24 cellular contexts compared by ENCODE assay signal in genomic region chr6:11750682-11751081, GRCh38. TPM values are rescaled to one million over a fixed set of nuclear protein-coding genes. Genes with fewer than 3 reads are reported as not detected.
A peak's percentile ranks its signal among the peaks of the same experiment; 100 is the strongest.
DNase-seq lines count a peak whose midpoint lies in the region; ATAC-seq, FAIRE-seq and TF ChIP-seq lines count a peak whose summit lies in the region.
"Had no signal": no experiment of that assay in that cellular context is flagged by ENCODE, and none has a peak within 500 bp of the region (broad histone marks: within the 10 kb centered on the region; RNA-seq: fewer than 3 reads in every experiment).

No MANE protein-coding gene starts in this region.

- H3K4me1 ChIP-seq in liver (ENCODE audit: control insufficient read depth in 4 of 4, insufficient read depth in 4 of 4, low read length in 3 of 4) (peaks cover 4 to 12% (median 7%) of the 10 kb centered on the region in 4 donors), HepG2 (ENCODE audit: insufficient read depth, low read length) (no peaks in the 10 kb centered on the region), right lobe of liver (peaks cover 0 to 24% (median 6%) of the 10 kb centered on the region in 4 donors), sigmoid colon (no peaks in the 10 kb centered on the region)
- H3K4me1 ChIP-seq: SJCRH30 had no signal

- no peaks in the 10 kb centered on the region for H4K20me1 ChIP-seq in HepG2 (ENCODE audit: insufficient read depth, low read length)
- H4K20me1 ChIP-seq: BLaER1 treated with 17β-estradiol and CSF1 and Interleukin-3, amounts not matched to agents 10 nM and 100 nM had no signal

- POLR2A ChIA-PET in HepG2 (lab: Yijun Ruan, JAX) = no interaction called here

- TF ChIP-seq RAD21 in liver (IDR thresholded peaks at IDR 0.05) = peak; percentile 30 to 48
- no peak for TF ChIP-seq RAD21 in HepG2 (CRISPR knock-in tag; IDR thresholded peaks at IDR 0.05)

- ATAC-seq in HepG2 = no peak
- ATAC-seq in right lobe of liver = peak; percentile 74 to 96 (median 84)
- ATAC-seq: CD8-positive, alpha-beta T cell had no signal

- intact Hi-C loops in HepG2 (cut with micrococcal nuclease; ENCODE audit: unreplicated experiment) = no loop called here
- intact Hi-C loops in right lobe of liver (cut with DNase I) = no loop called here
- intact Hi-C loops in sigmoid colon (cut with DNase I) = no loop called here

- BruUV-seq in HepG2 (replicated peaks; lab: Mats Ljungman, UMichigan) = no TSS peak

- DNase-seq in HepG2 (ENCODE audit: low spot score) (no peak), choroid plexus epithelial cell (ENCODE audit: low read depth) (peak; percentile 67), right lobe of liver (peak in 1 of 3 donors; percentile 52), NCI-H2227 (lab: John Stamatoyannopoulos, UW; ENCODE audit: unreplicated experiment) (no peak), NOMO-1 treated with dmso at 0.1 percent for 144 hours (lab: John Stamatoyannopoulos, UW; ENCODE audit: unreplicated experiment) (no peak), NCI-H446 (lab: John Stamatoyannopoulos, UW) (no peak), sigmoid colon (no peak)
- DNase-seq: 8988T; Calu3; CD8-positive, alpha-beta T cell; GDM1; H7; KG1; NCI-H1092 treated with DMSO at 0.1 percent for 48 hours; NCI-H146; NCI-H2029; NCI-H226; NCI-H524; NCI-H82; SJCRH30 had no signal

- H3K4me2 ChIP-seq in HepG2 (ENCODE audit: low read depth, low read length) = no peak overlapping the region
- H3K4me2 ChIP-seq: BLaER1 treated with 17β-estradiol and CSF1 and Interleukin-3, amounts not matched to agents 10 nM and 100 nM had no signal

- CTCF ChIA-PET in HepG2 (lab: Yijun Ruan, JAX; ENCODE audit: low intra/inter-chr PET ratio, low total read pairs) = no interaction called here

- H2AFZ ChIP-seq in HepG2 (ENCODE audit: low read length) = no peak overlapping the region

- in situ Hi-C loops in HepG2 (cut with HindIII; ENCODE audit: extremely low pct_ligation_motif_present, low pct_unique_long_range_greater_than_20kb) = no loop called here

- TF ChIP-seq EP300 in HepG2 (IDR thresholded peaks at IDR 0.05; ENCODE audit: low read depth in 2 of 2, low read length in 2 of 2) (no peak), HepG2 (CRISPR knock-in tag; IDR thresholded peaks at IDR 0.05; ENCODE audit: borderline replicate concordance) (no peak), sigmoid colon (IDR thresholded peaks at IDR 0.05) (no peak)

- TF ChIP-seq CTCF in liver (IDR thresholded peaks at IDR 0.05; ENCODE audit: low read depth, low read length, missing input control) (no peak), HepG2 (CRISPR knock-in tag; IDR thresholded peaks at IDR 0.05) (no peak), choroid plexus epithelial cell (conservative IDR thresholded peaks at IDR 0.05; ENCODE audit: low read depth, low read length) (no peak), right lobe of liver (IDR thresholded peaks at IDR 0.05) (no peak), sigmoid colon (IDR thresholded peaks at IDR 0.05) (no peak)

- H3K27me3 ChIP-seq in liver (ENCODE audit: control insufficient read depth in 4 of 4, insufficient read depth in 4 of 4, low read length in 3 of 4) (no peaks in the 10 kb centered on the region), HepG2 (ENCODE audit: control insufficient read depth in 1 of 2, insufficient read depth in 2 of 2, low read length in 2 of 2) (0 out of 5 replicates have a peak, but pooled peaks cover 0 to 5% of the 10 kb centered on the region in 2 experiments), right lobe of liver (no peaks in the 10 kb centered on the region), sigmoid colon (no peaks in the 10 kb centered on the region)
- H3K27me3 ChIP-seq: BLaER1 treated with 17β-estradiol and CSF1 and Interleukin-3, amounts not matched to agents 10 nM and 100 nM; SJCRH30 had no signal

- no peak for FAIRE-seq in HepG2 (lab: Jason Lieb, UNC)
- FAIRE-seq: RCC 7860 had no signal

- no peaks in the 10 kb centered on the region for H3K79me2 ChIP-seq in HepG2 (ENCODE audit: insufficient read depth, low read length)

- H3K9me3 ChIP-seq in liver (ENCODE audit: control insufficient read depth in 4 of 4, low read length in 3 of 4) (no peaks in the 10 kb centered on the region), HepG2 (ENCODE audit: low read length) (no peaks in the 10 kb centered on the region), right lobe of liver (no peaks in the 10 kb centered on the region), sigmoid colon (no peaks in the 10 kb centered on the region)
- H3K9me3 ChIP-seq: SJCRH30 had no signal

- H3K36me3 ChIP-seq in liver (ENCODE audit: control insufficient read depth in 4 of 4, insufficient read depth in 3 of 4, low read depth in 1 of 4, low read length in 3 of 4) (no peaks in the 10 kb centered on the region), HepG2 (replicated peaks in 1 of 2; ENCODE audit: control insufficient read depth in 1 of 2, insufficient read depth in 2 of 2, low read length in 2 of 2) (no peaks in the 10 kb centered on the region), right lobe of liver (no peaks in the 10 kb centered on the region), sigmoid colon (no peaks in the 10 kb centered on the region)
- H3K36me3 ChIP-seq: BLaER1 treated with 17β-estradiol and CSF1 and Interleukin-3, amounts not matched to agents 10 nM and 100 nM; SJCRH30 had no signal

- 32% methylated on average over 7 of the region's 7 CpGs for WGBS in liver
- 2% methylated on average over 7 of the region's 7 CpGs for WGBS in HepG2 (ENCODE audit: low lambda C conversion rate)
- WGBS in right lobe of liver (ENCODE audit: insufficient coverage, low coverage, low lambda C conversion rate, missing lambda C conversion rate) = 28% methylated on average over 7 of the region's 7 CpGs
- WGBS in sigmoid colon, 2 donors = 16 to 60% methylated on average over 7 of the region's 7 CpGs

- TF ChIP-seq POLR2A in HepG2 (IDR thresholded peaks at IDR 0.05; ENCODE audit: insufficient read depth in 1 of 2, low read depth in 2 of 2, low read length in 2 of 2) (no peak), right lobe of liver (IDR thresholded peaks at IDR 0.05) (no peak), sigmoid colon (IDR thresholded peaks at IDR 0.05) (no peak)

- H3K27ac ChIP-seq in liver (ENCODE audit: low read depth in 1 of 2, low read length in 2 of 2) (no peak overlapping the region), HepG2 (ENCODE audit: extremely low read length, insufficient read depth, low read length) (no peak overlapping the region), right lobe of liver (peak overlapping the region in 1 of 3 donors; percentile 38), sigmoid colon (no peak overlapping the region)
- H3K27ac ChIP-seq: BLaER1 treated with 17β-estradiol and CSF1 and Interleukin-3, amounts not matched to agents 10 nM and 100 nM; SJCRH30 had no signal

- no peak overlapping the region for H3K4me3 ChIP-seq in liver (ENCODE audit: low read depth in 1 of 3, low read length in 3 of 3)
- no peak overlapping the region for H3K4me3 ChIP-seq in HepG2 (replicated peaks in 1 of 3; ENCODE audit: insufficient read depth in 1 of 3, low read depth in 2 of 3, low read length in 3 of 3)
- H3K4me3 ChIP-seq in choroid plexus epithelial cell (ENCODE audit: low read depth, low read length) = no peak overlapping the region
- no peak overlapping the region for H3K4me3 ChIP-seq in right lobe of liver
- no peak overlapping the region for H3K4me3 ChIP-seq in sigmoid colon
- H3K4me3 ChIP-seq: BLaER1 treated with 17β-estradiol and CSF1 and Interleukin-3, amounts not matched to agents 10 nM and 100 nM; SJCRH30 had no signal

- H3K9ac ChIP-seq in liver (ENCODE audit: low read depth in 1 of 2, low read length in 2 of 2) (no peak overlapping the region), HepG2 (ENCODE audit: insufficient read depth, low read depth, low read length) (no peak overlapping the region)
- H3K9ac ChIP-seq: BLaER1 treated with 17β-estradiol and CSF1 and Interleukin-3, amounts not matched to agents 10 nM and 100 nM had no signal

TF ChIP-seq in liver, 16 proteins besides CTCF, POLR2A, EP300 and RAD21 (continues in another document):
- TF ChIP-seq MAX (IDR thresholded peaks at IDR 0.05) (peak; percentile 75), FOXA1 (IDR thresholded peaks at IDR 0.05) (no peak)

TF ChIP-seq in HepG2, 621 proteins besides CTCF, POLR2A, EP300 and RAD21 (continues in another document):
- TF ChIP-seq PCBP1 (IDR thresholded peaks at IDR 0.05; ENCODE audit: borderline replicate concordance, low read depth, low read length) = no peak

RNA-seq across cellular contexts. Expression of gene ADTRP, which starts 27.9 kb away (rescaled TPM):
- total RNA-seq in liver (under 1 TPM in 1 of 2 donors, not detected in 1; 0.50 TPM), HepG2 (2016; rRNA removed; fragmentation: Illumina TruSeq; extraction: Trizol) (not detected in 2 replicates), right lobe of liver (1 to 10 TPM in 2 of 6 experiments, under 1 TPM in 3, not detected in 1; 0.46 to 1.9 (median 0.92) TPM), sigmoid colon (under 1 TPM in 1 of 4 donors, not detected in 3; 0.36 TPM)
- polyA plus RNA-seq in liver (1 to 10 TPM in 1 of 2 donors, under 1 TPM in 1; 0.21 to 2.0 TPM), HepG2 (2011; rRNA removed) (not detected in 2 replicates), sigmoid colon (10 to 100 TPM; 27.6 to 86.9 (median 34.7) TPM)
- not detected in 2 replicates for total RNA-seq in HepG2 (2016; cell fraction: cytosol; rRNA removed; fragmentation: Illumina TruSeq; extraction: Trizol; ENCODE audit: low read depth)
- not detected in 2 replicates for total RNA-seq in HepG2 (2016; cell fraction: insoluble cytoplasmic fraction; rRNA removed; fragmentation: Illumina TruSeq; extraction: Trizol)
- total RNA-seq in HepG2 (2016; cell fraction: membrane; rRNA removed; fragmentation: Illumina TruSeq; extraction: Trizol) = not detected in 2 replicates
- not detected in 2 replicates for total RNA-seq in HepG2 (2016; cell fraction: nucleus; rRNA removed; fragmentation: Illumina TruSeq; extraction: Trizol)
- not detected in 2 replicates for polyA plus RNA-seq in HepG2 (2011; cell fraction: cytosol; rRNA removed)
- polyA plus RNA-seq in HepG2 (2011; cell fraction: nucleus; rRNA removed) = not detected in 2 replicates
- polyA plus RNA-seq in HepG2 (2012) = not detected in 2 replicates
- polyA plus RNA-seq in HepG2 (2016; cell fraction: cytosol; fragmentation: Illumina TruSeq; extraction: Trizol; ENCODE audit: low read depth) = not detected in 2 replicates
- polyA plus RNA-seq in HepG2 (2016; cell fraction: insoluble cytoplasmic fraction; fragmentation: Illumina TruSeq; extraction: Trizol; ENCODE audit: low read depth) = not detected in 2 replicates
- polyA plus RNA-seq in HepG2 (2016; cell fraction: membrane; fragmentation: Illumina TruSeq; extraction: Trizol; ENCODE audit: low read depth) = not detected in 2 replicates
- not detected in 2 replicates for polyA plus RNA-seq in HepG2 (2016; cell fraction: nucleus; fragmentation: Illumina TruSeq; extraction: Trizol; ENCODE audit: insufficient read depth, low read depth)
- polyA minus RNA-seq in HepG2 (2011; rRNA and poly(A)+ RNA removed; ENCODE audit: low replicate concordance) = 0.42 TPM in 1 of 2 replicates, not detected in the other
- polyA minus RNA-seq in HepG2 (2011; cell fraction: cytosol; rRNA and poly(A)+ RNA removed) = not detected in 2 replicates
- polyA minus RNA-seq in HepG2 (2011; cell fraction: nucleus; rRNA and poly(A)+ RNA removed) = not detected in 2 replicates
- total RNA-seq: OCI-LY7, SJCRH30 had no signal
